In the genomic region with DNA sequence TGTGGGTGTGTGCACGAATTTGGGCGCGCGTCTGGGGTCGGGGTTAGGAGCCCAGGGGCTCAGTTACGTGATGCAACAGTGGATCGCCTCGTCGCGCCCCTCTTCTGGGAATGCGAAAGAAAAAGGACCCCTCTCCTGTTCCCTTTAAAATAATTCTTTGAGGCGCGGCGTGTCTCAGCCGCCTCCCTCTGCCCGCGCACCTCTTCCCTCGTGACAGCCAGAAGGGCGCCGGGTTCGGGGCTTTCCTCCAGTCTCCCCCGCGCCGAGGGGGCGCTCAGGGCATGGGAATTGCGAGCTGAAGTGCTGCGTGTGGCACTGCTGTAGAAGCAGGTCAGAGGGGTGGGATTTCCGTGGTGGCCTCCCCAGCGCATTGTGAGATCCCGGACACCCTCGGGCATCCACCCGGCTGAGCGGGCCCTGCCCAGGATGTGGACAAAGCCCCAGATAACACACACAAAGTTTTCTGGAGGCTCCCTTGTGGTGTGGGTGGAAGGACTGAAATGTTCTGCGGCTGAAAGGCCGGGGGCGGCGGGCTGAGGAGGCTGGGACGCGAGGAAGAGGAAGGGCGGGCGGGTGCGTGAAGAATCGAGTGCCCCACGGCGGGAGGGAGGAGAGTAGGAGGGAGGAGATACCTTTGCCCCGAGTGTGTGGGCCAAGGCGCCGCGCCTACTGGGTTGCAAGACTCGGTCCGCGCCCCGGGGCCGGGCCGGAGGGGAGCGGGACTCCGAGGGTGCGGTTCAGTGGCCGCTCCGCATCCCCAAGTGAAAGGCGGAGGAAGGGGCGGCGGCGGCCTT, we compare ENCODE assay signal across 8 cellular contexts. TPM values are rescaled to one million over a fixed set of nuclear protein-coding genes. Genes with fewer than 3 reads are reported as not detected.
DNase-seq lines count a peak whose midpoint lies in the region; ATAC-seq and TF ChIP-seq lines count a peak whose summit lies in the region.

No MANE protein-coding gene starts in this region.

- H3K4me3 Mint-ChIP-seq in activated naive CD4-positive, alpha-beta T cell treated with anti-CD3 and anti-CD28 coated beads, Interleukin-2, amount 10 ng/mL, durations not matched to agents 7 days and 5 days = peak overlapping the region; percentile 88
- H3K4me3 Mint-ChIP-seq in glutamatergic neuron (ENCODE audit: unreplicated experiment) = peak overlapping the region; percentile 93

- CTCF ChIA-PET in activated naive CD4-positive, alpha-beta T cell treated with anti-CD3 and anti-CD28 coated beads, Interleukin-2, amount 10 ng/mL, durations not matched to agents 7 days and 5 days (lab: Charles Lee) = interaction anchor here (1.5 kb wide), 1 partner anchor 95 kb away, joined by 3 read pairs; no protein-coding TSS in a partner anchor

- no peak for TF ChIP-seq CTCF in glutamatergic neuron (IDR thresholded peaks at IDR 0.05; ENCODE audit: partially characterized antibody, unreplicated experiment)
- TF ChIP-seq CTCF in osteoblast (IDR thresholded peaks at IDR 0.05; ENCODE audit: extremely low read depth, low read depth, low read length) = no peak

- H3K4me1 Mint-ChIP-seq in activated naive CD4-positive, alpha-beta T cell treated with anti-CD3 and anti-CD28 coated beads, Interleukin-2, amount 10 ng/mL, durations not matched to agents 7 days and 5 days = peaks cover 15% of the 10 kb centered on the region
- peaks cover 29% of the 10 kb centered on the region for H3K4me1 Mint-ChIP-seq in glutamatergic neuron (ENCODE audit: low read depth, unreplicated experiment)

- H3K9me3 ChIP-seq in SJSA1 (replicated peaks) (no peaks in the 10 kb centered on the region; the same call in 1 of the 2 replicates), osteoblast (ENCODE audit: low read depth, low read length) (no peaks in the 10 kb centered on the region)

- H3K36me3 ChIP-seq in ACC112 (ENCODE audit: insufficient read depth, low read length) (no peaks in the 10 kb centered on the region), SJSA1 (peaks cover 74% of the 10 kb centered on the region), osteoblast (ENCODE audit: insufficient read depth, low read length) (peaks cover 11% of the 10 kb centered on the region)

- H3K79me2 ChIP-seq in ACC112 (ENCODE audit: control insufficient read depth, insufficient read depth, low read length, unreplicated experiment) = peaks cover 62% of the 10 kb centered on the region
- H3K79me2 ChIP-seq in osteoblast (ENCODE audit: insufficient read depth, low read length) = peaks cover 89% of the 10 kb centered on the region

- H3K4me1 ChIP-seq in ACC112 (ENCODE audit: control insufficient read depth, insufficient read depth, low read length, unreplicated experiment) (peaks cover 20% of the 10 kb centered on the region), SJSA1 (replicated peaks) (peaks cover 33% of the 10 kb centered on the region), osteoblast (ENCODE audit: insufficient read depth, low read length) (peaks cover 54% of the 10 kb centered on the region)

- peak; percentile 74 to 76 for DNase-seq in SJSA1 (ENCODE audit: low read depth in 1 of 2, low spot score in 2 of 2)
- peak; percentile 62 for DNase-seq in activated naive CD4-positive, alpha-beta T cell treated with anti-CD3 and anti-CD28 coated beads, Interleukin-2, amount 10 ng/mL, durations not matched to agents 7 days and 5 days
- DNase-seq in glutamatergic neuron = peak; percentile 70
- peak; percentile 83 for DNase-seq in osteoblast (ENCODE audit: insufficient read length, low spot score, missing footprints)
- peak; percentile 66 for DNase-seq in ureter (ENCODE audit: low spot score)

- peaks cover 55% of the 10 kb centered on the region for H4K20me1 ChIP-seq in osteoblast (ENCODE audit: insufficient read depth, low read length)

- peak overlapping the region; percentile 75 for H2AFZ ChIP-seq in ACC112 (ENCODE audit: low read length, unreplicated experiment)
- peak overlapping the region; percentile 8 for H2AFZ ChIP-seq in osteoblast (ENCODE audit: low read length)

- ATAC-seq in GM18517 (IDR thresholded peaks at IDR 0.05; ENCODE audit: unreplicated experiment) = peak; percentile 12
- peak; percentile 24 for ATAC-seq in HG03095 (IDR thresholded peaks at IDR 0.05; ENCODE audit: unreplicated experiment)

- peak overlapping the region; percentile 96 for H3K4me2 ChIP-seq in osteoblast (ENCODE audit: insufficient read depth, low read length)

- H3K27ac ChIP-seq in ACC112 (ENCODE audit: low read depth, low read length) (peak overlapping the region; percentile 70), SJSA1 (peak overlapping the region; percentile 83), osteoblast (ENCODE audit: low read depth, low read length) (peak overlapping the region; percentile 87)

- H3K36me3 Mint-ChIP-seq in activated naive CD4-positive, alpha-beta T cell treated with anti-CD3 and anti-CD28 coated beads, Interleukin-2, amount 10 ng/mL, durations not matched to agents 7 days and 5 days = peaks cover 5% of the 10 kb centered on the region
- H3K36me3 Mint-ChIP-seq in glutamatergic neuron (ENCODE audit: unreplicated experiment) = no peaks in the 10 kb centered on the region

- no peaks in the 10 kb centered on the region for H3K27me3 ChIP-seq in ACC112 (ENCODE audit: insufficient read depth, low read length)
- H3K27me3 ChIP-seq in SJSA1 (replicated peaks) = no peaks in the 10 kb centered on the region
- H3K27me3 ChIP-seq in osteoblast (ENCODE audit: insufficient read depth, low read length) = no peaks in the 10 kb centered on the region

- H3K4me3 ChIP-seq in ACC112 (ENCODE audit: low read depth, low read length) = peak overlapping the region; percentile 96
- peak overlapping the region; percentile 92 for H3K4me3 ChIP-seq in SJSA1
- H3K4me3 ChIP-seq in osteoblast (ENCODE audit: insufficient read depth, low read length) = peak overlapping the region; percentile 99

- peak overlapping the region; percentile 62 for H3K27ac Mint-ChIP-seq in activated naive CD4-positive, alpha-beta T cell treated with anti-CD3 and anti-CD28 coated beads, Interleukin-2, amount 10 ng/mL, durations not matched to agents 7 days and 5 days
- peak overlapping the region; percentile 97 for H3K27ac Mint-ChIP-seq in glutamatergic neuron (ENCODE audit: unreplicated experiment)

- no peaks in the 10 kb centered on the region for H3K9me3 Mint-ChIP-seq in activated naive CD4-positive, alpha-beta T cell treated with anti-CD3 and anti-CD28 coated beads, Interleukin-2, amount 10 ng/mL, durations not matched to agents 7 days and 5 days
- peaks cover 16% of the 10 kb centered on the region for H3K9me3 Mint-ChIP-seq in glutamatergic neuron (ENCODE audit: unreplicated experiment)

- peaks cover 60% of the 10 kb centered on the region for H3K27me3 Mint-ChIP-seq in activated naive CD4-positive, alpha-beta T cell treated with anti-CD3 and anti-CD28 coated beads, Interleukin-2, amount 10 ng/mL, durations not matched to agents 7 days and 5 days
- peaks cover 8% of the 10 kb centered on the region for H3K27me3 Mint-ChIP-seq in glutamatergic neuron (ENCODE audit: unreplicated experiment)

RNA-seq across cellular contexts. Expression of a gene that starts 0.7 kb away (rescaled TPM):
- total RNA-seq in SJSA1 (2014; rRNA removed; shearing (Covaris generic)) = 255 and 283 TPM in 2 replicates
- total RNA-seq in glutamatergic neuron (ENCODE audit: unreplicated experiment) = 422 TPM
- total RNA-seq in osteoblast = 456 and 473 TPM in 2 replicates
- total RNA-seq in ureter = 139 TPM

RNA-seq across cellular contexts. Expression of a gene that starts 52.3 kb away (rescaled TPM):
- not detected in 2 replicates for total RNA-seq in SJSA1 (2014; rRNA removed; shearing (Covaris generic))
- total RNA-seq in glutamatergic neuron (ENCODE audit: unreplicated experiment) = 0.17 TPM
- under 0.01 TPM in 2 replicates for total RNA-seq in osteoblast
- total RNA-seq in ureter = 14.3 TPM

Comparison
In these comparisons a context has a peak if more than half of its experiments do, and no peak if none do; other contexts are left out.
1. Peak in every context shown above with its lines: DNase-seq, ATAC-seq, H3K4me3 ChIP-seq and H3K27ac ChIP-seq.
2. RNA of a gene that starts 52.3 kb away (total RNA-seq): 14.3 TPM in ureter (single experiment); 0.17 TPM in glutamatergic neuron (single experiment), not detected in SJSA1 and under 0.01 TPM in osteoblast; every median in the first group is over 10 times any median in the second.